Comparison of ENCODE assay signal across 8 cellular contexts in the genomic region with DNA sequence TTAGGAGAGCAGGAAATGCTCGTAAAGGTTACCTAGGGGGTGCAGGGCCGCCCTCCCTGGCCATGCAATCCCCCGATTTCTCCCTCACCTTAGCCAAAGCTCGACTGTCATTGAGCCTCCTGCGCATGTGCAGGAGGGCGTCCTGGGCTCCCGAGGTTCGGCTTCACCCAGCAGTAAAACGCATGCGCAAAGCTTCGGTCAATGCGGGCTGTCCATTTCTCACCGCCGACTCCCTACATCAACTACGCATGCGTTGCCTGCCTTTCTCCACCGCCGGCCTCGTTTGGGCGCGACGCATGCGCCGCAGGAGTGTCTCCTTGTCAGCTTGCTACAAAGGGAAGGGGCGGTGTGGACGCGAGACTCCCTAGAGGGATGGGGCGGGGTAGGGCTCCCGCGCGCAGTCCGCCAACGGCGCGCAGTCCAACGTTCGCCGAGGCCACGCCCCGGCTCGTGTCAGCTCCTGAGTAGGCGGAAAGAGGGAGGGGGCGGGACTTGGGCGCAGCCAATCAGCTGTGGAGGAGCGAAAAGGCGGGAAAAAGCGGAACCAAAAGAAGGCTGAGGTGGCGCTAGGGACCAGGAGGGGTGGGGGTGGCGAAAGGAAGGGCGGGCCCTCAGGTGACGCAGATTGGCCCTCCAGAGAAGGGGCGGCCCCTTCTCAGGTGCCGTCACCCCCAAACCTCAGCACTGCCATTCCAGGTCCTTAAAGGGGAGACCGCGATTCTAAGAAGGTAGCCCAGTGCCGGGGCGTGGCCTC. TPM values are rescaled to one million over a fixed set of nuclear protein-coding genes. Genes with fewer than 3 reads are reported as not detected.
DNase-seq lines count a peak whose midpoint lies in the region; ATAC-seq and TF ChIP-seq lines count a peak whose summit lies in the region.

A gene with protein sequence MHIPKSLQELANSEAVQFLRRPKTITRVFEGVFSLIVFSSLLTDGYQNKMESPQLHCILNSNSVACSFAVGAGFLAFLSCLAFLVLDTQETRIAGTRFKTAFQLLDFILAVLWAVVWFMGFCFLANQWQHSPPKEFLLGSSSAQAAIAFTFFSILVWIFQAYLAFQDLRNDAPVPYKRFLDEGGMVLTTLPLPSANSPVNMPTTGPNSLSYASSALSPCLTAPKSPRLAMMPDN (plus strand): TSS at position 558 of the 754 bp plus-strand sequence. CDS start 1,476 bp downstream, outside the sequence.
A gene (minus strand): TSS at position 131 of the 754 bp plus-strand sequence. CDS start 20 bp downstream, at position 111.

- no peaks in the 10 kb centered on the region for H3K9me3 Mint-ChIP-seq in naive thymus-derived CD8-positive, alpha-beta T cell
- H3K9me3 Mint-ChIP-seq in stimulated activated naive B cell treated with anti-CD40 and anti-IgM and Interleukin-4, amounts not matched to agents 10 μg/mL and 1 μg/mL and 100 μg/mL, for 72 hours: no peaks in the 10 kb centered on the region

- H3K4me3 ChIP-seq in H7 (ENCODE audit: insufficient read depth, low read depth, low read length) (peak within 1 kb of the TSS; percentile 78), Loucy (ENCODE audit: low read length, poor library complexity, severe bottlenecking) (peak within 1 kb of the TSS; percentile 90), RWPE2 (ENCODE audit: severe bottlenecking) (peak within 1 kb of the TSS; percentile 38)

- peak within 1 kb of the TSS; percentile 93 for H3K4me2 ChIP-seq in Loucy (ENCODE audit: low read depth, low read length, poor library complexity, severe bottlenecking)

- H2AFZ ChIP-seq in Loucy (ENCODE audit: low read length): peak within 1 kb of the TSS; percentile 77

- peaks cover 4% of the 10 kb centered on the region; the same call in 1 of the 2 replicates for H3K79me2 ChIP-seq in Loucy (ENCODE audit: insufficient read depth, low read length)

- H3F3A ChIP-seq in Loucy (ENCODE audit: low read depth): no peaks in the 10 kb centered on the region

- peak within 1 kb of the TSS; percentile 99 for H3K9ac ChIP-seq in Loucy (ENCODE audit: low read depth, low read length, poor library complexity, severe bottlenecking)

- DNase-seq in ELR (ENCODE audit: low read depth) (peak; percentile 98), H7 (peak; percentile 99), RWPE2 (ENCODE audit: low spot score) (peak; percentile 99), fibroblast of peridontal ligament (ENCODE audit: extremely low read depth) (peak; percentile 99)
- peak; percentile 98 for DNase-seq in activated effector memory CD4-positive, alpha-beta T cell treated with Interleukin-2 at 50 U/mL for 16 hours
- peak; percentile 92 to 100 (median 98) for DNase-seq in naive thymus-derived CD8-positive, alpha-beta T cell
- peak; percentile 99 for DNase-seq in stimulated activated naive B cell treated with anti-CD40 and anti-IgM and Interleukin-4, amounts not matched to agents 10 μg/mL and 1 μg/mL and 100 μg/mL, for 72 hours

- H3K27me3 ChIP-seq in H7 (ENCODE audit: control insufficient read depth, insufficient read depth, low read length) (no peaks in the 10 kb centered on the region; the same call in 1 of the 2 replicates), Loucy (ENCODE audit: insufficient read depth, low read length, poor library complexity, severe bottlenecking) (no peaks in the 10 kb centered on the region), RWPE2 (ENCODE audit: insufficient read depth, poor library complexity, severe bottlenecking) (no peaks in the 10 kb centered on the region)

- peak; percentile 79 for ATAC-seq in RWPE2 (ENCODE audit: low read depth)
- peak; percentile 87 for ATAC-seq in naive thymus-derived CD8-positive, alpha-beta T cell
- ATAC-seq in stimulated activated naive B cell treated with anti-CD40 and anti-IgM and Interleukin-4, amounts not matched to agents 10 μg/mL and 1 μg/mL and 100 μg/mL, for 72 hours (replicated peaks): peak; percentile 83 to 91

- peak within 1 kb of the TSS; percentile 79 to 95 (median 89) for H3K4me3 Mint-ChIP-seq in naive thymus-derived CD8-positive, alpha-beta T cell
- peak within 1 kb of the TSS; percentile 86 to 92 for H3K4me3 Mint-ChIP-seq in stimulated activated naive B cell treated with anti-CD40 and anti-IgM and Interleukin-4, amounts not matched to agents 10 μg/mL and 1 μg/mL and 100 μg/mL, for 72 hours

- no peaks in the 10 kb centered on the region for H3K27me3 Mint-ChIP-seq in naive thymus-derived CD8-positive, alpha-beta T cell
- H3K27me3 Mint-ChIP-seq in stimulated activated naive B cell treated with anti-CD40 and anti-IgM and Interleukin-4, amounts not matched to agents 10 μg/mL and 1 μg/mL and 100 μg/mL, for 72 hours: no peaks in the 10 kb centered on the region

- TF ChIP-seq CTCF in Loucy (conservative IDR thresholded peaks at IDR 0.05; ENCODE audit: low read length) (no peak), RWPE2 (IDR thresholded peaks at IDR 0.05; ENCODE audit: poor library complexity, severe bottlenecking) (no peak)

- no peaks in the 10 kb centered on the region for H3K36me3 ChIP-seq in H7 (replicated peaks; ENCODE audit: control insufficient read depth, insufficient read depth, low read length)
- H3K36me3 ChIP-seq in Loucy (ENCODE audit: insufficient read depth, low read length): no peaks in the 10 kb centered on the region
- peaks cover 9% of the 10 kb centered on the region for H3K36me3 ChIP-seq in RWPE2 (ENCODE audit: low read depth)

- H3K36me3 Mint-ChIP-seq in naive thymus-derived CD8-positive, alpha-beta T cell: peaks cover 0 to 11% (median 0%) of the 10 kb centered on the region in 3 donors
- peaks cover 3 to 8% of the 10 kb centered on the region in 2 donors for H3K36me3 Mint-ChIP-seq in stimulated activated naive B cell treated with anti-CD40 and anti-IgM and Interleukin-4, amounts not matched to agents 10 μg/mL and 1 μg/mL and 100 μg/mL, for 72 hours

- POLR2A ChIA-PET in naive thymus-derived CD8-positive, alpha-beta T cell (lab: Charles Lee): interaction anchor here (0.6 to 3.2 kb wide), 23 partner anchors 11 to 1513 kb away, joined by 3 to 39 read pairs (median 4); a partner anchor contains a TSS

- H3K9me3 ChIP-seq in Loucy (ENCODE audit: insufficient read depth, low read depth, low read length) (no peaks in the 10 kb centered on the region), RWPE2 (ENCODE audit: severe bottlenecking) (no peaks in the 10 kb centered on the region)

- H3K9me2 ChIP-seq in Loucy (replicated peaks; ENCODE audit: low read depth, low read length): no peaks in the 10 kb centered on the region

- H3K4me1 ChIP-seq in Loucy (ENCODE audit: insufficient read depth, low read length, poor library complexity, severe bottlenecking) (peaks cover 13% of the 10 kb centered on the region), RWPE2 (ENCODE audit: insufficient read depth, poor library complexity, severe bottlenecking) (peaks cover 3% of the 10 kb centered on the region)

- no peaks in the 10 kb centered on the region for H4K20me1 ChIP-seq in Loucy (ENCODE audit: insufficient read depth, low read length, poor library complexity, severe bottlenecking)

- H3K27ac ChIP-seq in RWPE2 (ENCODE audit: poor library complexity, severe bottlenecking): peak within 1 kb of the TSS; percentile 77

- H3K4me1 Mint-ChIP-seq in naive thymus-derived CD8-positive, alpha-beta T cell: peaks cover 10 to 26% (median 16%) of the 10 kb centered on the region in 4 donors
- peaks cover 12 to 29% of the 10 kb centered on the region in 2 donors for H3K4me1 Mint-ChIP-seq in stimulated activated naive B cell treated with anti-CD40 and anti-IgM and Interleukin-4, amounts not matched to agents 10 μg/mL and 1 μg/mL and 100 μg/mL, for 72 hours

- H3K27ac Mint-ChIP-seq in naive thymus-derived CD8-positive, alpha-beta T cell: peak within 1 kb of the TSS; percentile 93 to 99 (median 96)
- H3K27ac Mint-ChIP-seq in stimulated activated naive B cell treated with anti-CD40 and anti-IgM and Interleukin-4, amounts not matched to agents 10 μg/mL and 1 μg/mL and 100 μg/mL, for 72 hours: peak within 1 kb of the TSS; percentile 95

RNA-seq across cellular contexts. Expression of the first gene that starts in this region (rescaled TPM):
- not detected in 2 replicates for total RNA-seq in H7 (2014; rRNA removed; shearing (Covaris generic))
- not detected for total RNA-seq in naive thymus-derived CD8-positive, alpha-beta T cell
- polyA plus RNA-seq in naive thymus-derived CD8-positive, alpha-beta T cell: not detected

RNA-seq across cellular contexts. Expression of the second gene that starts in this region (rescaled TPM):
- total RNA-seq in H7 (2014; rRNA removed; shearing (Covaris generic)): 11.5 and 17.4 TPM in 2 replicates
- 10 to 100 TPM; 25.0 to 29.4 TPM for total RNA-seq in naive thymus-derived CD8-positive, alpha-beta T cell
- polyA plus RNA-seq in naive thymus-derived CD8-positive, alpha-beta T cell: 10 to 100 TPM in 1 of 3 donors, 1 to 10 TPM in 2; 3.9 to 10.7 (median 4.9) TPM

Comparison
In these comparisons a context has a peak if more than half of its experiments do, and no peak if none do; other contexts are left out.
1. Peak in every context shown above with its lines: DNase-seq, ATAC-seq, H3K4me3 ChIP-seq and H3K27ac ChIP-seq.
2. H3K4me3 ChIP-seq: peak in every context shown above with its lines; median percentile 90 in Loucy; 78 in H7; 38 in RWPE2.